ENCODE assay signal across 16 cellular contexts in the genomic region with DNA sequence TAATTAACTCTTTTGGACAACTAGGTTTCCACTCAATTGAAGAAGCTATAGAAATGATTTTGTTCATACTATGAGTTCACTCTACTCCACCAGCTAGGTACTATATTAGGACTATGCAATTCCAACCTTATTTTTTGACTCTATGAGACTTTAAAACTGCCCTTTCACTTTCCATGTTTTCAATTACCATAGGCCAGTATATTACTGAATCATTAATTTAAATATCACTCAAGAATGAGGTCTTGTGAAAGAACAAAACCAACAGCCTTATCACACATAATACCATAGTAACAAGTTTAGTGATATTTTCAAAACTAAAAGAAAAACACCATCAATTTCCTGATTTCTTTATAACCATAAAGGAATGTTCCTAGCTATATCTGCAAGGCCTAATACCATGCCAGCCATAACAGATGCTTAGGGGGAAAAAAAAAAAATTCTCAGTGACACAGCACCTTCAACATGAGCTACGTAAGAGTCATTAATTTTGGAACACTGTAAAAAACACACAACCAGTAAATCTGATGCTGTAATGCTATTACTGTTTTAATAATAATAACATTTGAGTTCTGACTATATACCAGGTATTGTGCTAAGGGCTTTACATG. TPM values are rescaled to one million over a fixed set of nuclear protein-coding genes. Genes with fewer than 3 reads are reported as not detected.
DNase-seq lines count a peak whose midpoint lies in the region; FAIRE-seq and TF ChIP-seq lines count a peak whose summit lies in the region.
"Had no signal": no experiment of that assay in that cellular context is flagged by ENCODE, and none has a peak within 500 bp of the region (broad histone marks: within the 10 kb centered on the region; RNA-seq: fewer than 3 reads in every experiment).

No MANE protein-coding gene starts in this region.

- H3K4me3 ChIP-seq in GM23248 (no peak overlapping the region), endothelial cell of umbilical vein (replicated peaks in 1 of 3; ENCODE audit: insufficient read depth in 1 of 3, low read depth in 1 of 3, low read length in 3 of 3) (no peak overlapping the region)
- H3K4me3 ChIP-seq: BLaER1 had no signal

- H3F3A ChIP-seq in GM23248 (ENCODE audit: insufficient read depth) = 0 out of 2 replicates have a peak, but pooled peaks cover under 1% of the 10 kb centered on the region

- peaks cover 100% of the 10 kb centered on the region for H3K79me2 ChIP-seq in GM23248 (ENCODE audit: insufficient read depth)
- peaks cover 76% of the 10 kb centered on the region for H3K79me2 ChIP-seq in endothelial cell of umbilical vein (ENCODE audit: control insufficient read depth, insufficient read depth, low read length)

- TF ChIP-seq CTCF in endothelial cell of umbilical vein (IDR thresholded peaks at IDR 0.05; ENCODE audit: extremely low read depth in 1 of 2, insufficient read depth in 1 of 2, low read depth in 1 of 2, low read length in 2 of 2) = no peak

- no peaks in the 10 kb centered on the region for H3K9me2 ChIP-seq in GM23248 (ENCODE audit: insufficient read depth)

- TF ChIP-seq POLR2A in endothelial cell of umbilical vein (IDR thresholded peaks at IDR 0.05; ENCODE audit: low read depth, low read length) = no peak

- H3K27me3 Mint-ChIP-seq in activated T-helper 2 cell treated with anti-CD3 and anti-CD28 coated beads, Interferon-gamma antibody, Interleukin-2, Interleukin-4, amounts not matched to agents 10 μg/mL and 5 μg/mL and 100 μg/mL, durations not matched to agents 14 hours and 24 hours and 36 hours (ENCODE audit: low read depth) = no peaks in the 10 kb centered on the region
- peaks cover 0 to 2% (median 0%) of the 10 kb centered on the region in 3 donors for H3K27me3 Mint-ChIP-seq in immature natural killer cell (ENCODE audit: low read depth in 3 of 3)
- H3K27me3 Mint-ChIP-seq: stimulated activated memory B cell treated with anti-CD40 and anti-IgM and Interleukin-4, amounts not matched to agents 10 μg/mL and 1 μg/mL and 100 μg/mL, for 72 hours had no signal

- H3K27ac ChIP-seq in GM23248 (peak overlapping the region; percentile 54), endothelial cell of umbilical vein (ENCODE audit: insufficient read depth, low read depth, low read length) (peak overlapping the region; percentile 20)
- H3K27ac ChIP-seq: BLaER1 had no signal

- no peaks in the 10 kb centered on the region for H3K9me3 Mint-ChIP-seq in activated T-helper 2 cell treated with anti-CD3 and anti-CD28 coated beads, Interferon-gamma antibody, Interleukin-2, Interleukin-4, amounts not matched to agents 10 μg/mL and 5 μg/mL and 100 μg/mL, durations not matched to agents 14 hours and 24 hours and 36 hours
- no peaks in the 10 kb centered on the region for H3K9me3 Mint-ChIP-seq in immature natural killer cell
- H3K9me3 Mint-ChIP-seq: stimulated activated memory B cell treated with anti-CD40 and anti-IgM and Interleukin-4, amounts not matched to agents 10 μg/mL and 1 μg/mL and 100 μg/mL, for 72 hours had no signal

- no peak overlapping the region for H3K4me3 Mint-ChIP-seq in activated T-helper 2 cell treated with anti-CD3 and anti-CD28 coated beads, Interferon-gamma antibody, Interleukin-2, Interleukin-4, amounts not matched to agents 10 μg/mL and 5 μg/mL and 100 μg/mL, durations not matched to agents 14 hours and 24 hours and 36 hours (ENCODE audit: low read depth)
- H3K4me3 Mint-ChIP-seq in immature natural killer cell = no peak overlapping the region
- H3K4me3 Mint-ChIP-seq: stimulated activated memory B cell treated with anti-CD40 and anti-IgM and Interleukin-4, amounts not matched to agents 10 μg/mL and 1 μg/mL and 100 μg/mL, for 72 hours had no signal

- H3K27ac Mint-ChIP-seq in activated T-helper 2 cell treated with anti-CD3 and anti-CD28 coated beads, Interferon-gamma antibody, Interleukin-2, Interleukin-4, amounts not matched to agents 10 μg/mL and 5 μg/mL and 100 μg/mL, durations not matched to agents 14 hours and 24 hours and 36 hours = peak overlapping the region; percentile 46
- no peak overlapping the region for H3K27ac Mint-ChIP-seq in immature natural killer cell
- H3K27ac Mint-ChIP-seq: stimulated activated memory B cell treated with anti-CD40 and anti-IgM and Interleukin-4, amounts not matched to agents 10 μg/mL and 1 μg/mL and 100 μg/mL, for 72 hours had no signal

- H3K36me3 ChIP-seq in GM23248 (ENCODE audit: low read depth) (peaks cover 28% of the 10 kb centered on the region), endothelial cell of umbilical vein (ENCODE audit: control insufficient read depth in 2 of 2, extremely low read depth in 1 of 2, insufficient read depth in 2 of 2, low read length in 2 of 2) (peaks cover 0 to 10% of the 10 kb centered on the region in 2 experiments)

- H3K9me3 ChIP-seq in GM23248 (ENCODE audit: low read depth) (no peaks in the 10 kb centered on the region), endothelial cell of umbilical vein (replicated peaks; ENCODE audit: control insufficient read depth, insufficient read depth, low read length) (no peaks in the 10 kb centered on the region)
- H3K9me3 ChIP-seq: BLaER1 had no signal

- POLR2A ChIA-PET in endothelial cell of umbilical vein (lab: Charles Lee) = no interaction called here

- peaks cover 24% of the 10 kb centered on the region for H3K4me1 Mint-ChIP-seq in activated T-helper 2 cell treated with anti-CD3 and anti-CD28 coated beads, Interferon-gamma antibody, Interleukin-2, Interleukin-4, amounts not matched to agents 10 μg/mL and 5 μg/mL and 100 μg/mL, durations not matched to agents 14 hours and 24 hours and 36 hours (ENCODE audit: low read depth)
- H3K4me1 Mint-ChIP-seq in immature natural killer cell = peaks cover 17 to 33% of the 10 kb centered on the region in 2 donors

- no peaks in the 10 kb centered on the region for H3K9me1 ChIP-seq in endothelial cell of umbilical vein (replicated peaks; ENCODE audit: control insufficient read depth, extremely low read depth, insufficient read depth, low read length)

- WGBS in GM23248 (ENCODE audit: low coverage in 1 of 2, low lambda C conversion rate in 2 of 2, missing lambda C conversion rate in 2 of 2), 2 experiments = 67 to 79% methylated on average over 1 of the region's 1 CpG

- H2AFZ ChIP-seq in GM23248 = no peak overlapping the region
- no peak overlapping the region for H2AFZ ChIP-seq in endothelial cell of umbilical vein (ENCODE audit: low read depth, low read length)

- CTCF ChIA-PET in endothelial cell of umbilical vein (lab: Charles Lee) = interaction anchor here (0.5 to 1.6 kb wide), 3 partner anchors 23 to 863 kb away, joined by 3 to 4 read pairs (median 3); a partner anchor contains a TSS

- BruUV-seq in endothelial cell of umbilical vein (replicated peaks; lab: Mats Ljungman, UMichigan) = no TSS peak

- no peak for FAIRE-seq in endothelial cell of umbilical vein (lab: Jason Lieb, UNC)
- FAIRE-seq: frontal cortex had no signal

- no peaks in the 10 kb centered on the region; the same call in 1 of the 2 replicates for H4K20me1 ChIP-seq in GM23248 (ENCODE audit: insufficient read depth)
- no peaks in the 10 kb centered on the region for H4K20me1 ChIP-seq in endothelial cell of umbilical vein (replicated peaks; ENCODE audit: control insufficient read depth, extremely low read depth, insufficient read depth, low read length)

- H3K4me2 ChIP-seq in GM23248 (ENCODE audit: unreplicated experiment) (no peak overlapping the region), endothelial cell of umbilical vein (ENCODE audit: insufficient read depth, low read length) (peak overlapping the region; percentile 6)
- H3K4me2 ChIP-seq: BLaER1 had no signal

- intact Hi-C loops in activated T-helper 2 cell treated with anti-CD3 and anti-CD28 coated beads, Interferon-gamma antibody, Interleukin-2, Interleukin-4, amounts not matched to agents 10 μg/mL and 5 μg/mL and 100 μg/mL, durations not matched to agents 14 hours and 24 hours and 36 hours (cut with micrococcal nuclease) = no loop called here
- intact Hi-C loops in endothelial cell of umbilical vein (cut with micrococcal nuclease) = no loop called here

- H3K36me3 Mint-ChIP-seq in activated T-helper 2 cell treated with anti-CD3 and anti-CD28 coated beads, Interferon-gamma antibody, Interleukin-2, Interleukin-4, amounts not matched to agents 10 μg/mL and 5 μg/mL and 100 μg/mL, durations not matched to agents 14 hours and 24 hours and 36 hours (ENCODE audit: low read depth) = peaks cover 44% of the 10 kb centered on the region
- peaks cover 0 to 22% (median 3%) of the 10 kb centered on the region in 3 donors for H3K36me3 Mint-ChIP-seq in immature natural killer cell

- dilution Hi-C loops in endothelial cell of umbilical vein (cut with MboI; ENCODE audit: extremely low pct_ligation_motif_present, low sequenced_read_pairs) = no loop called here

- H3K9ac ChIP-seq in GM23248 (no peak overlapping the region; the same call in 1 of the 2 replicates), endothelial cell of umbilical vein (replicated peaks; ENCODE audit: extremely low read depth, insufficient read depth, low read length) (peak overlapping the region; percentile 33)
- H3K9ac ChIP-seq: BLaER1 had no signal

- DNase-seq in GM23248 = peak; percentile 50
- no peak for DNase-seq in activated T-helper 2 cell treated with anti-CD3 and anti-CD28 coated beads, Interferon-gamma antibody, Interleukin-2, Interleukin-4, amounts not matched to agents 10 μg/mL and 5 μg/mL and 100 μg/mL, durations not matched to agents 14 hours and 24 hours and 36 hours (ENCODE audit: low spot score)
- DNase-seq in endothelial cell of umbilical vein (ENCODE audit: low read depth, low spot score) = peak; percentile 71
- DNase-seq in pulmonary artery endothelial cell (ENCODE audit: low read depth, low spot score) = peak; percentile 19
- DNase-seq in immature natural killer cell = no peak
- no peak for DNase-seq in activated CD4-positive, alpha-beta T cell treated with anti-CD3 and anti-CD28 coated beads, Interleukin-2, amount 50 U/mL, for 48 hours
- no peak for DNase-seq in activated CD4-positive, alpha-beta T cell treated with anti-CD3 and anti-CD28 coated beads for 4 hours
- DNase-seq: activated CD4-positive, alpha-beta T cell treated with anti-CD3 and anti-CD28 coated beads, Interleukin-2, amount 50 U/mL, for 4 hours; activated T-cell treated with anti-CD3 and anti-CD28 coated beads, Interleukin-2, amount 50 U/mL, for 48 hours; GOT3; left cardiac atrium; NCI-H187 treated with DMSO at 0.1 percent for 48 hours; NCI-H510A treated with DMSO at 0.1 percent for 48 hours had no signal

- peaks cover 40% of the 10 kb centered on the region for H3K4me1 ChIP-seq in GM23248 (ENCODE audit: insufficient read depth)
- H3K4me1 ChIP-seq in endothelial cell of umbilical vein (ENCODE audit: control insufficient read depth, extremely low read depth, insufficient read depth, low read length) = peaks cover 23% of the 10 kb centered on the region

- in situ Hi-C loops in GM23248 (cut with MboI) = no loop called here

- H3K27me3 ChIP-seq in GM23248 (replicated peaks; ENCODE audit: insufficient read depth) (no peaks in the 10 kb centered on the region), endothelial cell of umbilical vein (ENCODE audit: control insufficient read depth in 2 of 2, insufficient read depth in 2 of 2, low read length in 2 of 2) (no peaks in the 10 kb centered on the region)
- H3K27me3 ChIP-seq: BLaER1 had no signal

RNA-seq across cellular contexts. Expression of a gene that starts 6.1 kb away (rescaled TPM):
- 76.0 and 87.6 TPM in 2 replicates for total RNA-seq in GM23248 (2014; rRNA removed; shearing (Covaris generic))
- polyA plus RNA-seq in GM23248 (2016; fragmentation: Nextera tagmentation; extraction: Ambion mirVana) (73.5 and 80.1 TPM in 2 replicates), endothelial cell of umbilical vein (32.8 and 32.9 TPM in 2 replicates), immature natural killer cell (10 to 100 TPM; 26.1 to 34.4 (median 26.9) TPM)
- 59.7 and 66.6 TPM in 2 replicates for total RNA-seq in activated T-helper 2 cell treated with anti-CD3 and anti-CD28 coated beads, Interferon-gamma antibody, Interleukin-2, Interleukin-4, amounts not matched to agents 10 μg/mL and 5 μg/mL and 100 μg/mL, durations not matched to agents 14 hours and 24 hours and 36 hours
- total RNA-seq in endothelial cell of umbilical vein (49.8 and 52.9 TPM in 2 replicates), pulmonary artery endothelial cell (81.3 and 103 TPM in 2 replicates)
- 40.5 and 45.7 TPM in 2 replicates for polyA plus RNA-seq in endothelial cell of umbilical vein (2011; cell fraction: cytosol; rRNA removed)
- polyA plus RNA-seq in endothelial cell of umbilical vein (2011; cell fraction: nucleus; rRNA removed) = 19.6 and 25.7 TPM in 2 replicates
- polyA plus RNA-seq in endothelial cell of umbilical vein (2012) = 80.7 and 97.5 TPM in 2 replicates
- 12.4 and 12.5 TPM in 2 replicates for polyA minus RNA-seq in endothelial cell of umbilical vein
- polyA minus RNA-seq in endothelial cell of umbilical vein (2011; cell fraction: cytosol; rRNA and poly(A)+ RNA removed) = 27.4 TPM
- 10.6 and 24.5 TPM in 2 replicates for polyA minus RNA-seq in endothelial cell of umbilical vein (2011; cell fraction: nucleus; rRNA and poly(A)+ RNA removed)

RNA-seq across cellular contexts. Expression of a gene that starts 23.4 kb away (rescaled TPM):
- 24.7 and 27.0 TPM in 2 replicates for total RNA-seq in GM23248 (2014; rRNA removed; shearing (Covaris generic))
- 7.0 and 9.3 TPM in 2 replicates for polyA plus RNA-seq in GM23248 (2016; fragmentation: Nextera tagmentation; extraction: Ambion mirVana)
- total RNA-seq in activated T-helper 2 cell treated with anti-CD3 and anti-CD28 coated beads, Interferon-gamma antibody, Interleukin-2, Interleukin-4, amounts not matched to agents 10 μg/mL and 5 μg/mL and 100 μg/mL, durations not matched to agents 14 hours and 24 hours and 36 hours = 0.46 and 0.67 TPM in 2 replicates
- total RNA-seq in endothelial cell of umbilical vein = 4.2 and 5.7 TPM in 2 replicates
- 1.5 and 1.9 TPM in 2 replicates for polyA plus RNA-seq in endothelial cell of umbilical vein
- 1.3 and 2.3 TPM in 2 replicates for polyA plus RNA-seq in endothelial cell of umbilical vein (2011; cell fraction: cytosol; rRNA removed)
- polyA plus RNA-seq in endothelial cell of umbilical vein (2011; cell fraction: nucleus; rRNA removed) = 5.6 and 6.8 TPM in 2 replicates
- polyA plus RNA-seq in endothelial cell of umbilical vein (2012) = 2.2 and 2.5 TPM in 2 replicates
- polyA minus RNA-seq in endothelial cell of umbilical vein = 4.2 and 5.3 TPM in 2 replicates
- polyA minus RNA-seq in endothelial cell of umbilical vein (2011; cell fraction: cytosol; rRNA and poly(A)+ RNA removed) = 4.8 TPM
- 13.1 and 15.8 TPM in 2 replicates for polyA minus RNA-seq in endothelial cell of umbilical vein (2011; cell fraction: nucleus; rRNA and poly(A)+ RNA removed)
- total RNA-seq in pulmonary artery endothelial cell = 10.8 and 12.5 TPM in 2 replicates
- polyA plus RNA-seq in immature natural killer cell = 1 to 10 TPM in 2 of 3 donors, under 1 TPM in 1; 0.93 to 2.0 (median 1.0) TPM

Comparison
In these comparisons a context has a peak if more than half of its experiments do, and no peak if none do; other contexts are left out.
1. DNase-seq: peak in GM23248 (single experiment), endothelial cell of umbilical vein (single experiment) and pulmonary artery endothelial cell (single experiment); none in activated T-helper 2 cell treated with anti-CD3 and anti-CD28 coated beads, Interferon-gamma antibody, Interleukin-2, Interleukin-4, amounts not matched to agents 10 μg/mL and 5 μg/mL and 100 μg/mL, durations not matched to agents 14 hours and 24 hours and 36 hours (single experiment), immature natural killer cell (0 of 3), activated CD4-positive, alpha-beta T cell treated with anti-CD3 and anti-CD28 coated beads, Interleukin-2, amount 50 U/mL, for 48 hours (0 of 2) and activated CD4-positive, alpha-beta T cell treated with anti-CD3 and anti-CD28 coated beads for 4 hours (0 of 2).